24 cellular contexts compared by ENCODE assay signal in genomic region chr9:2362170-2362569, GRCh38.
"Had no signal": no experiment of that assay in that cellular context is flagged by ENCODE, and none has a peak within 500 bp of the region (broad histone marks: within the 10 kb centered on the region; RNA-seq: fewer than 3 reads in every experiment).

No MANE protein-coding gene starts in this region.

- H3K36me3 Mint-ChIP-seq: brain, memory B cell, naive B cell, neural progenitor cell had no signal

- H3K36me3 ChIP-seq: colonic mucosa, heart right ventricle, neural progenitor cell, prostate gland, right atrium auricular region, tibial nerve had no signal

- H3K4me2 ChIP-seq: neural progenitor cell had no signal

- ATAC-seq: activated T-cell treated with anti-CD3 and anti-CD28 coated beads, Interleukin-2, amount 50 U/mL, for 4 hours; heart right ventricle; left ventricle myocardium superior had no signal

- H3K9me3 Mint-ChIP-seq: activated naive CD4-positive, alpha-beta T cell treated with anti-CD3 and anti-CD28 coated beads for 36 hours; activated T-cell treated with anti-CD3 and anti-CD28 coated beads, Interleukin-2, amount 50 U/mL, for 4 hours; brain; central memory CD8-positive, alpha-beta T cell; endodermal cell; memory B cell; neural progenitor cell had no signal

- H3K4me3 ChIP-seq: colonic mucosa, heart right ventricle, neural progenitor cell, prostate gland, right atrium auricular region, tibial nerve had no signal

- H3K27me3 Mint-ChIP-seq: brain had no signal

- H3K27ac ChIP-seq: colonic mucosa, heart right ventricle, neural progenitor cell, prostate gland, right atrium auricular region, tibial nerve had no signal

- H3K27ac Mint-ChIP-seq: activated naive CD4-positive, alpha-beta T cell treated with anti-CD3 and anti-CD28 coated beads for 36 hours; brain; endodermal cell; memory B cell; naive B cell; neural progenitor cell had no signal

- H2AFZ ChIP-seq: neural progenitor cell had no signal

- H3K27me3 ChIP-seq: colonic mucosa, heart right ventricle, neural progenitor cell, right atrium auricular region, tibial nerve had no signal

- H3K9me3 ChIP-seq: colonic mucosa, heart right ventricle, prostate gland, right atrium auricular region, tibial nerve had no signal

- H3K9ac ChIP-seq: neural progenitor cell had no signal

- DNase-seq: activated CD4-positive, alpha-beta T cell treated with anti-CD3 and anti-CD28 coated beads, Interleukin-2, amount 50 U/mL, for 1 hour; activated CD8-positive, alpha-beta memory T cell treated with anti-CD3 and anti-CD28 coated beads, Interleukin-2, amount 50 U/mL, for 4 hours; activated naive CD4-positive, alpha-beta T cell treated with anti-CD3 and anti-CD28 coated beads for 36 hours; activated T-cell treated with anti-CD3 and anti-CD28 coated beads, Interleukin-2, amount 50 U/mL, for 4 hours; colonic mucosa; endodermal cell; erythroblast; heart right ventricle; kidney glomerular epithelial cell; left ventricle myocardium superior; naive B cell; stimulated activated CD4-positive, alpha-beta T cell treated with anti-CD3 and anti-CD28 coated beads, Interleukin-12 subunit alpha, Interleukin-12 subunit beta, amount 100 ng/mL, for 4 hours; stimulated activated CD4-positive, alpha-beta T cell treated with anti-CD3 and anti-CD28 coated beads, Interleukin-1b, Interleukin-23, amount 100 ng/mL, for 48 hours; stimulated activated CD8-positive, alpha-beta memory T cell treated with anti-CD3 and anti-CD28 coated beads, Interleukin-4, amount 100 ng/mL, for 48 hours; stimulated activated naive CD4-positive, alpha-beta T cell treated with Interleukin-2 at 50 U/mL for 16 hours; substantia nigra; T1000 had no signal

- H3K4me1 ChIP-seq: colonic mucosa, heart right ventricle, prostate gland, right atrium auricular region, tibial nerve had no signal

- H3K4me1 Mint-ChIP-seq: central memory CD8-positive, alpha-beta T cell; memory B cell; naive B cell had no signal

- H3K4me3 Mint-ChIP-seq: activated naive CD4-positive, alpha-beta T cell treated with anti-CD3 and anti-CD28 coated beads for 36 hours; activated T-cell treated with anti-CD3 and anti-CD28 coated beads, Interleukin-2, amount 50 U/mL, for 4 hours; brain; central memory CD8-positive, alpha-beta T cell; endodermal cell; memory B cell; naive B cell; neural progenitor cell had no signal
